20 cellular contexts compared by ENCODE assay signal in genomic region chr5:124404796-124405195, GRCh38.
"Had no signal": no experiment of that assay in that cellular context is flagged by ENCODE, and none has a peak within 500 bp of the region (broad histone marks: within the 10 kb centered on the region; RNA-seq: fewer than 3 reads in every experiment).

No MANE protein-coding gene starts in this region.

- H3K27ac Mint-ChIP-seq: activated naive CD4-positive, alpha-beta T cell treated with anti-CD3 and anti-CD28 coated beads, Interleukin-2, amount 50 U/mL, for 72 hours; naive thymus-derived CD4-positive, alpha-beta T cell; neural progenitor cell had no signal

- FAIRE-seq: TTC549 had no signal

- H3K27me3 ChIP-seq: ascending aorta, brain microvascular endothelial cell, dorsolateral prefrontal cortex, heart right ventricle, neural progenitor cell, right atrium auricular region, spleen, upper lobe of right lung had no signal

- H3K27me3 Mint-ChIP-seq: naive thymus-derived CD4-positive, alpha-beta T cell had no signal

- H3K27ac ChIP-seq: ascending aorta, brain microvascular endothelial cell, epithelial cell of prostate, heart right ventricle, lower lobe of right lung, neural progenitor cell, prostate gland, right atrium auricular region, upper lobe of right lung had no signal

- H3K4me3 ChIP-seq: ascending aorta, dorsolateral prefrontal cortex, heart right ventricle, lower lobe of right lung, neural progenitor cell, prostate gland, right atrium auricular region, spleen, upper lobe of right lung had no signal

- H3K9ac ChIP-seq: neural progenitor cell had no signal

- H3K4me2 ChIP-seq: neural progenitor cell had no signal

- H3K4me1 Mint-ChIP-seq: naive thymus-derived CD4-positive, alpha-beta T cell had no signal

- ATAC-seq: activated naive CD4-positive, alpha-beta T cell treated with anti-CD3 and anti-CD28 coated beads, Interleukin-2, amount 50 U/mL, for 72 hours; heart right ventricle; lower lobe of right lung; naive thymus-derived CD4-positive, alpha-beta T cell; upper lobe of right lung had no signal

- H2AFZ ChIP-seq: neural progenitor cell had no signal

- H3K36me3 Mint-ChIP-seq: activated naive CD4-positive, alpha-beta T cell treated with anti-CD3 and anti-CD28 coated beads, Interleukin-2, amount 50 U/mL, for 72 hours; naive thymus-derived CD4-positive, alpha-beta T cell had no signal

- DNase-seq: activated T-cell treated with anti-CD3 and anti-CD28 coated beads, Interleukin-2, amount 50 U/mL, for 1 hour; brain microvascular endothelial cell; central memory CD4-positive, alpha-beta T cell; dorsolateral prefrontal cortex; heart right ventricle; islet precursor cell; lower lobe of right lung; naive thymus-derived CD4-positive, alpha-beta T cell; spleen; stimulated activated CD4-positive, alpha-beta T cell treated with anti-CD3 and anti-CD28 coated beads, Interleukin-4, amount 100 ng/mL, for 1 hour; stimulated activated naive CD4-positive, alpha-beta T cell treated with Interleukin-2 at 50 U/mL for 16 hours; T-helper 1 cell; upper lobe of right lung had no signal

- H3K9me3 ChIP-seq: ascending aorta, heart right ventricle, lower lobe of right lung, prostate gland, right atrium auricular region, spleen, upper lobe of right lung had no signal

- H3K4me1 ChIP-seq: ascending aorta, prostate gland had no signal

- H3K36me3 ChIP-seq: ascending aorta, brain microvascular endothelial cell, heart right ventricle, lower lobe of right lung, neural progenitor cell, prostate gland, right atrium auricular region, spleen, upper lobe of right lung had no signal

- H3K4me3 Mint-ChIP-seq: naive thymus-derived CD4-positive, alpha-beta T cell; neural progenitor cell had no signal
